13 cellular contexts compared by ENCODE assay signal in genomic region chr2:50613161-50613560, GRCh38.
"Had no signal": no experiment of that assay in that cellular context is flagged by ENCODE, and none has a peak within 500 bp of the region (broad histone marks: within the 10 kb centered on the region; RNA-seq: fewer than 3 reads in every experiment).

No MANE protein-coding gene starts in this region.

- H3K4me1 ChIP-seq: left ventricle myocardium inferior, tibial artery had no signal

- H3K27ac ChIP-seq: left ventricle myocardium inferior, skin epidermis, tibial artery had no signal

- H3K36me3 ChIP-seq: left ventricle myocardium inferior, tibial artery had no signal

- H3K9me3 ChIP-seq: left ventricle myocardium inferior, tibial artery had no signal

- FAIRE-seq: islet of Langerhans had no signal

- H3K4me3 ChIP-seq: left ventricle myocardium inferior, skin epidermis, tibial artery had no signal

- DNase-seq: activated CD4-positive, alpha-beta T cell treated with anti-CD3 and anti-CD28 coated beads, Interleukin-2, amount 50 U/mL, for 4 hours; activated gamma-delta T cell; activated T-cell treated with anti-CD3 and anti-CD28 coated beads, Interleukin-2, amount 50 U/mL, for 48 hours; anterior cingulate cortex; central memory CD4-positive, alpha-beta T cell; cortex of kidney; effector memory CD4-positive, alpha-beta T cell; head of caudate nucleus; left ventricle myocardium inferior; tibial artery had no signal

- H3K27me3 ChIP-seq: tibial artery had no signal

- ATAC-seq: stimulated activated effector memory CD8-positive, alpha-beta T cell treated with anti-CD3 and anti-CD28 coated beads, Interleukin-12 subunit alpha, Interleukin-12 subunit beta, amount 100 ng/mL, for 72 hours had no signal
